In genomic region chr17:57255182-57255775, GRCh38 we compare ENCODE assay signal across 9 cellular contexts. TPM values are rescaled to one million over a fixed set of nuclear protein-coding genes. Genes with fewer than 3 reads are reported as not detected.
A peak's percentile ranks its signal among the peaks of the same experiment; 100 is the strongest.
DNase-seq lines count a peak whose midpoint lies in the region; ATAC-seq, FAIRE-seq and TF ChIP-seq lines count a peak whose summit lies in the region.
"Had no signal": no experiment of that assay in that cellular context is flagged by ENCODE, and none has a peak within 500 bp of the region (broad histone marks: within the 10 kb centered on the region; RNA-seq: fewer than 3 reads in every experiment).

No MANE protein-coding gene starts in this region.

- H3K4me1 ChIP-seq in mesodermal cell (ENCODE audit: control insufficient read depth, insufficient read depth, low read length, poor library complexity, severe bottlenecking) (peaks cover 21% of the 10 kb centered on the region), aorta (ENCODE audit: control insufficient read depth in 1 of 2, insufficient read depth in 2 of 2, low read length in 2 of 2) (peaks cover 2 to 4% of the 10 kb centered on the region in 2 donors), small intestine (ENCODE audit: control insufficient read depth in 2 of 2, insufficient read depth in 1 of 2, low read depth in 1 of 2, low read length in 1 of 2) (no peaks in the 10 kb centered on the region)

- H3K9me3 Mint-ChIP-seq in stimulated activated naive CD8-positive, alpha-beta T cell treated with anti-CD3 and anti-CD28 coated beads, Interleukin-15, Interleukin-2, amounts not matched to agents 100 ng/mL and 50 ng/mL, for 24 hours, result no peaks in the 10 kb centered on the region
- H3K9me3 Mint-ChIP-seq in MCF 10A (ENCODE audit: unreplicated experiment), result peaks cover 8% of the 10 kb centered on the region

- TSS peak; percentile 72 for BruUV-seq in MCF 10A (replicated peaks; lab: Mats Ljungman, UMichigan)

- H3K4me3 Mint-ChIP-seq in stimulated activated naive CD8-positive, alpha-beta T cell treated with anti-CD3 and anti-CD28 coated beads, Interleukin-15, Interleukin-2, amounts not matched to agents 100 ng/mL and 50 ng/mL, for 24 hours, result peak overlapping the region; percentile 86
- H3K4me3 Mint-ChIP-seq in MCF 10A (ENCODE audit: unreplicated experiment), result peak overlapping the region; percentile 96

- no peak for FAIRE-seq in small intestine (lab: Jason Lieb, UNC)

- TF ChIP-seq CTCF in MCF 10A (IDR thresholded peaks at IDR 0.05; ENCODE audit: unreplicated experiment), result no peak

- H3K27ac Mint-ChIP-seq in stimulated activated naive CD8-positive, alpha-beta T cell treated with anti-CD3 and anti-CD28 coated beads, Interleukin-15, Interleukin-2, amounts not matched to agents 100 ng/mL and 50 ng/mL, for 24 hours, result peak overlapping the region; percentile 88
- peak overlapping the region; percentile 89 for H3K27ac Mint-ChIP-seq in MCF 10A (ENCODE audit: low read depth, unreplicated experiment)

- H3K27ac ChIP-seq in mesodermal cell (ENCODE audit: low read depth, low read length, severe bottlenecking) (peak overlapping the region; percentile 75), aorta (ENCODE audit: low read depth in 1 of 2, low read length in 2 of 2) (peak overlapping the region in 1 of 2 donors; percentile 52), small intestine (ENCODE audit: low read depth in 1 of 2, low read length in 1 of 2) (peak overlapping the region in 1 of 2 donors; percentile 87)
- H3K27ac ChIP-seq: WERI-Rb-1 had no signal

- peaks cover 7% of the 10 kb centered on the region for H3K27me3 Mint-ChIP-seq in stimulated activated naive CD8-positive, alpha-beta T cell treated with anti-CD3 and anti-CD28 coated beads, Interleukin-15, Interleukin-2, amounts not matched to agents 100 ng/mL and 50 ng/mL, for 24 hours
- no peaks in the 10 kb centered on the region for H3K27me3 Mint-ChIP-seq in MCF 10A (ENCODE audit: insufficient read depth, unreplicated experiment)

- peaks cover 37% of the 10 kb centered on the region for H3K4me1 Mint-ChIP-seq in stimulated activated naive CD8-positive, alpha-beta T cell treated with anti-CD3 and anti-CD28 coated beads, Interleukin-15, Interleukin-2, amounts not matched to agents 100 ng/mL and 50 ng/mL, for 24 hours (ENCODE audit: low read depth)
- H3K4me1 Mint-ChIP-seq in MCF 10A (ENCODE audit: insufficient read depth, unreplicated experiment), result peaks cover 18% of the 10 kb centered on the region

- no peak for DNase-seq in stimulated activated naive CD8-positive, alpha-beta T cell treated with anti-CD3 and anti-CD28 coated beads, Interleukin-15, Interleukin-2, amounts not matched to agents 100 U/mL and 50 U/mL, for 24 hours
- no peak for DNase-seq in MCF 10A (ENCODE audit: unreplicated experiment)
- no peak for DNase-seq in aorta
- DNase-seq in small intestine, result no peak
- DNase-seq in GF-D8 (lab: John Stamatoyannopoulos, UW), result no peak

- H3K4me3 ChIP-seq in mesodermal cell (ENCODE audit: extremely low read depth, insufficient read depth, low read length, poor library complexity, severe bottlenecking), result peak overlapping the region; percentile 61
- H3K4me3 ChIP-seq in aorta (ENCODE audit: low read length in 2 of 2), result peak overlapping the region; percentile 97
- peak overlapping the region in 1 of 2 donors; percentile 97 for H3K4me3 ChIP-seq in small intestine (ENCODE audit: low read depth in 1 of 2, low read length in 2 of 2)

- WGBS in mesodermal cell (ENCODE audit: insufficient coverage in 2 of 2), 2 experiments, result 43 to 44% methylated on average over 14 of the region's 16 CpGs
- WGBS in aorta, 2 donors, result 26 to 27% methylated on average over 16 of the region's 16 CpGs
- WGBS in small intestine, 3 donors, result 27 to 32% (median 29%) methylated on average over 16 of the region's 16 CpGs

- CTCF ChIA-PET in MCF 10A (lab: Yijun Ruan, JAX), result interaction anchor here (4.3 kb wide), 1 partner anchor 12 kb away, joined by 35 read pairs; no protein-coding TSS in a partner anchor

- POLR2A ChIA-PET in MCF 10A (lab: Yijun Ruan, JAX), result no interaction called here

- H3K27me3 ChIP-seq in aorta (ENCODE audit: control insufficient read depth in 1 of 2, insufficient read depth in 2 of 2, low read length in 1 of 2), result no peaks in the 10 kb centered on the region
- H3K27me3 ChIP-seq in small intestine (ENCODE audit: control insufficient read depth in 2 of 2, insufficient read depth in 2 of 2, low read length in 2 of 2), result no peaks in the 10 kb centered on the region

- H3K36me3 ChIP-seq in mesodermal cell (ENCODE audit: control insufficient read depth, insufficient read depth, low read length), result peaks cover 15% of the 10 kb centered on the region
- H3K36me3 ChIP-seq in aorta (ENCODE audit: control insufficient read depth in 1 of 2, insufficient read depth in 2 of 2, low read length in 1 of 2), result no peaks in the 10 kb centered on the region
- H3K36me3 ChIP-seq in small intestine (ENCODE audit: control insufficient read depth in 2 of 2, insufficient read depth in 2 of 2, low read length in 2 of 2), result no peaks in the 10 kb centered on the region

- peaks cover 22% of the 10 kb centered on the region for H3K36me3 Mint-ChIP-seq in stimulated activated naive CD8-positive, alpha-beta T cell treated with anti-CD3 and anti-CD28 coated beads, Interleukin-15, Interleukin-2, amounts not matched to agents 100 ng/mL and 50 ng/mL, for 24 hours (ENCODE audit: low read depth)
- H3K36me3 Mint-ChIP-seq in MCF 10A (ENCODE audit: insufficient read depth, unreplicated experiment), result peaks cover 12% of the 10 kb centered on the region

- H3K9me3 ChIP-seq in mesodermal cell (ENCODE audit: control insufficient read depth, low read length) (peaks cover 2% of the 10 kb centered on the region), aorta (ENCODE audit: control insufficient read depth, low read length) (no peaks in the 10 kb centered on the region), small intestine (ENCODE audit: control insufficient read depth, low read depth) (no peaks in the 10 kb centered on the region)

- intact Hi-C loops in MCF 10A (cut with micrococcal nuclease), result loop anchor here (5.0 kb wide), 3 partner anchors 187 to 417 kb away; no protein-coding TSS in a partner anchor
- intact Hi-C loops in aorta (cut with DNase I), result loop anchor here (5.0 to 10.0 kb wide), 4 partner anchors 190 to 417 kb away; no protein-coding TSS in a partner anchor

- ATAC-seq in stimulated activated naive CD8-positive, alpha-beta T cell treated with anti-CD3 and anti-CD28 coated beads, Interleukin-15, Interleukin-2, amounts not matched to agents 100 U/mL and 50 U/mL, for 24 hours, result no peak
- ATAC-seq in aorta (ENCODE audit: low FRiP score) (no peak), GM19395 (IDR thresholded peaks at IDR 0.05; ENCODE audit: unreplicated experiment) (no peak)

RNA-seq across cellular contexts. Expression of gene MSI2, which starts 1.0 kb away (rescaled TPM):
- total RNA-seq in MCF 10A (2022) (52.4 and 60.6 TPM in 2 replicates), aorta (10 to 100 TPM; 47.2 to 48.2 TPM)
- polyA plus RNA-seq in mesodermal cell (2013, experiment 1 of 2), result 58.1 TPM
- 55.9 TPM for polyA plus RNA-seq in mesodermal cell (2013, experiment 2 of 2)
- polyA plus RNA-seq in aorta (10 to 100 TPM in 1 of 2 donors, 1 to 10 TPM in 1; 9.3 to 11.0 TPM), small intestine (10 to 100 TPM in 1 of 3 donors, 1 to 10 TPM in 2; 5.1 to 15.6 (median 9.6) TPM)
